In the genomic region with DNA sequence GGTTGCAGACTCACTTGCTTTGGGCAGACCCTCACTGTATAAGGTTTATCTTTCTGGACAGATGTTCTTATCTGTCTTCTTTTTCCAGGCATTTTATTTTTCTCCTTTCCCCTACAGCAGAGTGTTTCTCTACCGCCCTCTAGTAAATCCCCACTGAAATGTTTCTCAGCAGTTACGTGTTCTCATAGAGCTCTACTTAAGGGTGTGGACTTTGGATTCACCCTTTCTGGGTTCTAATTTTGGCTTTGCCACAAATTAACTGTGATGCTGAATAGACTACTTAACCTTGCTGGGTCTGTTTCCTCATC, we compare ENCODE assay signal across 8 cellular contexts. TPM values are rescaled to one million over a fixed set of nuclear protein-coding genes. Genes with fewer than 3 reads are reported as not detected.
A peak's percentile ranks its signal among the peaks of the same experiment; 100 is the strongest.
DNase-seq lines count a peak whose midpoint lies in the region; ATAC-seq and TF ChIP-seq lines count a peak whose summit lies in the region.

No MANE protein-coding gene starts in this region.

- no peaks in the 10 kb centered on the region for H3K9me3 Mint-ChIP-seq in Calu3 (ENCODE audit: low read depth, unreplicated experiment)

- peaks cover 75% of the 10 kb centered on the region for H3K36me3 Mint-ChIP-seq in Calu3 (ENCODE audit: insufficient read depth, unreplicated experiment)

- TF ChIP-seq CTCF in LNCAP (IDR thresholded peaks at IDR 0.05) (peak; percentile 46), Calu3 (IDR thresholded peaks at IDR 0.05; ENCODE audit: unreplicated experiment) (no peak)

- CTCF ChIA-PET in Calu3 (lab: Charles Lee), result interaction anchor here (0.7 kb wide), 1 partner anchor 26 kb away, joined by 5 read pairs; a partner anchor contains a TSS

- peaks cover 16% of the 10 kb centered on the region for H3K4me1 Mint-ChIP-seq in Calu3 (ENCODE audit: low read depth, unreplicated experiment)

- DNase-seq in NCI-H748 (lab: John Stamatoyannopoulos, UW; ENCODE audit: unreplicated experiment) (peak; percentile 26), NCI-H748 treated with DMSO at 0.1 percent for 48 hours (lab: John Stamatoyannopoulos, UW) (no peak), amniotic epithelial cell (ENCODE audit: low read depth) (peak; percentile 52), medulla oblongata (ENCODE audit: extremely low spot score) (peak; percentile 44), Calu3 (no peak), NCI-H510A (lab: John Stamatoyannopoulos, UW) (no peak)

- no TSS peak for BruUV-seq in Calu3 (replicated peaks; lab: Mats Ljungman, UMichigan)

- intact Hi-C loops in Calu3 (cut with micrococcal nuclease; ENCODE audit: unreplicated experiment), result loop anchor here (5.0 kb wide), 1 partner anchor 159 kb away; a partner anchor contains a TSS

- no peak overlapping the region for H3K27ac Mint-ChIP-seq in Calu3 (ENCODE audit: unreplicated experiment)

- ATAC-seq in HG02763 (IDR thresholded peaks at IDR 0.05; ENCODE audit: unreplicated experiment), result no peak

- H3K27me3 Mint-ChIP-seq in Calu3 (ENCODE audit: unreplicated experiment), result no peaks in the 10 kb centered on the region

- H3K4me3 Mint-ChIP-seq in Calu3 (ENCODE audit: low read depth, unreplicated experiment), result no peak overlapping the region

RNA-seq across cellular contexts. Expression of a gene that starts 2.0 kb away (rescaled TPM):
- 90.4 and 111 TPM in 2 replicates for total RNA-seq in Calu3 (2022)

RNA-seq across cellular contexts. Expression of a gene that starts 26.3 kb away (rescaled TPM):
- 198 and 207 TPM in 2 replicates for total RNA-seq in Calu3 (2022)

RNA-seq across cellular contexts. Expression of a gene that starts 26.4 kb away (rescaled TPM):
- total RNA-seq in Calu3 (2022), result 45.3 and 48.3 TPM in 2 replicates

RNA-seq across cellular contexts. Expression of a gene that starts 54.9 kb away (rescaled TPM):
- total RNA-seq in Calu3 (2022), result 112 and 123 TPM in 2 replicates

RNA-seq across cellular contexts. Expression of a gene that starts 55.7 kb away (rescaled TPM):
- not detected in 2 replicates for total RNA-seq in Calu3 (2022)

Comparison
In these comparisons a context has a peak if more than half of its experiments do, and no peak if none do; other contexts are left out.
1. DNase-seq: peak in NCI-H748 (single experiment), amniotic epithelial cell (single experiment) and medulla oblongata (single experiment); none in NCI-H748 treated with DMSO at 0.1 percent for 48 hours (single experiment), Calu3 (single experiment) and NCI-H510A (single experiment).